Comparison of ENCODE assay signal across 1 cellular context in genomic region chr9:3058409-3058808, GRCh38.
TF ChIP-seq lines count a peak whose summit lies in the region.

No MANE protein-coding gene starts in this region.

TF ChIP-seq in HepG2, 621 proteins besides CTCF, POLR2A, EP300 and RAD21 (continued from another document):
- no peak for TF ChIP-seq ARID5B (CRISPR knock-in tag; IDR thresholded peaks at IDR 0.05)
- TF ChIP-seq SIX1 (CRISPR knock-in tag; IDR thresholded peaks at IDR 0.05; ENCODE audit: borderline replicate concordance) = no peak
- TF ChIP-seq ZBTB26 (CRISPR knock-in tag; IDR thresholded peaks at IDR 0.05; ENCODE audit: borderline replicate concordance) = no peak
- no peak for TF ChIP-seq ZBTB46 (CRISPR knock-in tag; IDR thresholded peaks at IDR 0.05; ENCODE audit: borderline replicate concordance)
- no peak for TF ChIP-seq SPEN (CRISPR knock-in tag; IDR thresholded peaks at IDR 0.05; ENCODE audit: low read depth)
- TF ChIP-seq ZNF30 (CRISPR knock-in tag; IDR thresholded peaks at IDR 0.05) = no peak
- no peak for TF ChIP-seq ZNF362 (CRISPR knock-in tag; IDR thresholded peaks at IDR 0.05; ENCODE audit: borderline replicate concordance)
- no peak for TF ChIP-seq NFYC (CRISPR knock-in tag; IDR thresholded peaks at IDR 0.05)
- TF ChIP-seq ZBTB38 (CRISPR knock-in tag; IDR thresholded peaks at IDR 0.05) = no peak
TF ChIP-seq in HepG2: peak in this region for 0.
